Comparison of ENCODE assay signal across 15 cellular contexts in the genomic region with DNA sequence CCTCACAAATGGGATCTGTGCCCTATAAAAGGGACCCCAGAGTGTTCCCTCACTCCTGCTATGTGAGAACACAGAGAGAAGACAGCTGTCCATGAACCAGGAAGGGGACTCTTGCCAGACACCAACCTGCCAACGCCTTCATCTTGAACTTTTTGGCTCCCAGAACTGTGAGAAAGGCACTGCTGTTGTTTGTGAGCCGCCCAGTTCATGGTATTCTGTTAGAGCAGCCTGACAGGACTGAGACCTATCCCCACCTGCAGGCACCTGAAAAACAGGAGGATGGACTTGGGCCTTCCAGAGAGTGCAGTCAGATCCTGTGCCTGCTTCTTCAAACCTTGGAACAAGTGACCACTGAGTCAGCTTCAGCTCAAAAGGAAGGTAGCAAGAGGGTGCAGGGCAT.
"Had no signal": no experiment of that assay in that cellular context is flagged by ENCODE, and none has a peak within 500 bp of the region (broad histone marks: within the 10 kb centered on the region; RNA-seq: fewer than 3 reads in every experiment).

No MANE protein-coding gene starts in this region.

- ATAC-seq: naive thymus-derived CD4-positive, alpha-beta T cell; stimulated activated naive B cell treated with anti-CD40 and anti-IgM and Interleukin-4, amounts not matched to agents 10 μg/mL and 1 μg/mL and 100 μg/mL, for 72 hours; stimulated activated naive CD8-positive, alpha-beta T cell treated with anti-CD3 and anti-CD28 coated beads, Interleukin-15, amount 100 ng/mL, for 72 hours had no signal

- H3K27me3 ChIP-seq: sigmoid colon, uterus had no signal

- DNase-seq: cortex of kidney; effector memory CD4-positive, alpha-beta T cell; foreskin melanocyte; hippocampal formation; mammary epithelial cell; naive thymus-derived CD4-positive, alpha-beta T cell; nephron progenitor cell; sigmoid colon; stimulated activated CD4-positive, alpha-beta T cell treated with anti-CD3 and anti-CD28 coated beads, Interleukin-2, amount 100 ng/mL, for 24 hours; stimulated activated CD4-positive, alpha-beta T cell treated with anti-CD3 and anti-CD28 coated beads, Interleukin-4, amount 100 ng/mL, for 4 hours; stimulated activated naive B cell treated with anti-CD40 and anti-IgM and Interleukin-4, amounts not matched to agents 10 μg/mL and 1 μg/mL and 100 μg/mL, for 72 hours; stimulated activated naive CD8-positive, alpha-beta T cell treated with anti-CD3 and anti-CD28 coated beads, Interleukin-15, amount 100 ng/mL, for 72 hours; trophoblast cell; uterus had no signal

- H3K4me3 ChIP-seq: sigmoid colon, skin epidermis, uterus had no signal

- H3K36me3 ChIP-seq: sigmoid colon, uterus had no signal

- H3K4me1 ChIP-seq: sigmoid colon, uterus had no signal

- H3K9me3 ChIP-seq: uterus had no signal

- H3K27ac ChIP-seq: sigmoid colon, uterus had no signal
